Comparison of ENCODE assay signal across 1 cellular context in genomic region chr1:155178441-155179106, GRCh38.
TF ChIP-seq lines count a peak whose summit lies in the region.

No MANE protein-coding gene starts in this region.

TF ChIP-seq in GM23338, 12 proteins besides CTCF, POLR2A, EP300 and RAD21:
- no peak for TF ChIP-seq ETS1 (IDR thresholded peaks at IDR 0.05)
- TF ChIP-seq ZNF462 (CRISPR knock-in tag; IDR thresholded peaks at IDR 0.05): no peak
- no peak for TF ChIP-seq JUNB (IDR thresholded peaks at IDR 0.05; ENCODE audit: unreplicated experiment)
- TF ChIP-seq EZH2 (IDR thresholded peaks at IDR 0.05; ENCODE audit: low read depth, unreplicated experiment): no peak
- TF ChIP-seq POLR2AphosphoS5 (IDR thresholded peaks at IDR 0.05; ENCODE audit: low read depth): no peak
- no peak for TF ChIP-seq ZNF331 (CRISPR knock-in tag; IDR thresholded peaks at IDR 0.05; ENCODE audit: low read depth)
- no peak for TF ChIP-seq STAT1 (IDR thresholded peaks at IDR 0.05; ENCODE audit: unreplicated experiment)
- TF ChIP-seq REST (IDR thresholded peaks at IDR 0.05; ENCODE audit: unreplicated experiment): no peak
- no peak for TF ChIP-seq ZNF114 (CRISPR knock-in tag; IDR thresholded peaks at IDR 0.05)
- TF ChIP-seq EZH2phosphoT487 (IDR thresholded peaks at IDR 0.05; ENCODE audit: unreplicated experiment): no peak
- no peak for TF ChIP-seq NANOG (IDR thresholded peaks at IDR 0.05; ENCODE audit: borderline replicate concordance)
- no peak for TF ChIP-seq CREB1 (CRISPR knock-in tag; IDR thresholded peaks at IDR 0.05; ENCODE audit: low read depth)
